Comparison of ENCODE assay signal across 21 cellular contexts in the genomic region with DNA sequence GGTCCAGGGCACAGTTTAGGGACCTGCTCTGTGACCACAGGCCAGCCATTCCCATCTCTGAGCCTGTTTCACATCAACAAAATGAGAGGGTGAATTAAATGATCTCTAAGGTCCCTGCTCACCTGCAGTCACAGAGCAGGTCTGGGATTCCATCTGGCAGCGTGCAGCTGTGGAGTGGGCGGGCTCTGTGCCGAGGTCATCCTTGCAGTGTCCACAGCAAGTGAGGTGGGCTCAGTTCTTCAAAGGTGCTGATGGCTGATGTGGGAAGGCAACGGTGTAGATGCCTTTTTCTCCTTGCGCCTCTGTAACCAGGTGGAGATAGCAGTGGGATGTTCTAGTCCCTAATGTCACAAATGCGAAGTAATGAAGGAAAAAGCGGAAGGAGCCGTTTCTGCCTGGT. TPM values are rescaled to one million over a fixed set of nuclear protein-coding genes. Genes with fewer than 3 reads are reported as not detected.
DNase-seq lines count a peak whose midpoint lies in the region; ATAC-seq, FAIRE-seq and TF ChIP-seq lines count a peak whose summit lies in the region.
"Had no signal": no experiment of that assay in that cellular context is flagged by ENCODE, and none has a peak within 500 bp of the region (broad histone marks: within the 10 kb centered on the region; RNA-seq: fewer than 3 reads in every experiment).

No MANE protein-coding gene starts in this region.

- H3K4me3 ChIP-seq in IMR-90 (ENCODE audit: insufficient read depth, low read depth, low read length): no peak overlapping the region
- no peak overlapping the region for H3K4me3 ChIP-seq in K562
- H3K4me3 ChIP-seq in Peyer's patch: no peak overlapping the region

- H3K14ac ChIP-seq in IMR-90 (replicated peaks; ENCODE audit: low read depth, low read length): no peak overlapping the region

- H2BK5ac ChIP-seq in IMR-90 (ENCODE audit: low read depth, low read length, poor library complexity, severe bottlenecking): no peak overlapping the region

- no peak overlapping the region for H2BK20ac ChIP-seq in IMR-90 (ENCODE audit: low read depth, low read length)

- H4K20me1 ChIP-seq in IMR-90 (ENCODE audit: insufficient read depth, low read length): no peaks in the 10 kb centered on the region
- no peaks in the 10 kb centered on the region for H4K20me1 ChIP-seq in K562 (replicated peaks; ENCODE audit: control insufficient read depth, insufficient read depth, low read length)

- H4K91ac ChIP-seq in IMR-90 (ENCODE audit: insufficient read depth, low read depth, low read length): no peak overlapping the region

- H3K4ac ChIP-seq in IMR-90 (ENCODE audit: low read depth, low read length): no peak overlapping the region

- in situ Hi-C loops in IMR-90 (cut with MboI; ENCODE audit: low sequenced_read_pairs) (no loop called here), K562 (cut with MboI) (no loop called here)

- no peak for TF ChIP-seq EP300 in K562 (IDR thresholded peaks at IDR 0.05; ENCODE audit: low read length)

- 38% methylated on average over 1 of the region's 8 CpGs; no CpG with 5 or more reads in 1 of the 2 experiments for WGBS in IMR-90 (ENCODE audit: extremely low coverage in 2 of 2, insufficient read length in 1 of 2), 2 experiments
- 59% methylated on average over 7 of the region's 8 CpGs for WGBS in K562 (ENCODE audit: insufficient coverage, low coverage, missing lambda C conversion rate)

- no peaks in the 10 kb centered on the region for H3K79me1 ChIP-seq in IMR-90 (ENCODE audit: low read depth in 1 of 2, low read length in 2 of 2)

- intact Hi-C loops in IMR-90 (cut with micrococcal nuclease) (no loop called here), K562 (cut with micrococcal nuclease) (no loop called here)

- H3K4me1 ChIP-seq in IMR-90 (ENCODE audit: control insufficient read depth, insufficient read depth, low read length) (no peaks in the 10 kb centered on the region), K562 (replicated peaks in 1 of 2; ENCODE audit: control insufficient read depth in 2 of 2, insufficient read depth in 2 of 2, low read length in 2 of 2) (peaks cover 3 to 18% of the 10 kb centered on the region in 2 experiments; a peak in 4 of 5 replicates), Peyer's patch (no peaks in the 10 kb centered on the region)
- H3K4me1 ChIP-seq: BE2C, Caco-2 had no signal

- no peak overlapping the region for H3K23ac ChIP-seq in IMR-90 (ENCODE audit: low read depth, low read length)

- FAIRE-seq in K562 (lab: Jason Lieb, UNC) (no peak), RCC 7860 (lab: Jason Lieb, UNC) (no peak)
- FAIRE-seq: A204.1, D721Med, GM12892, GM18507, H1, HepG2 had no signal

- no peak overlapping the region for H4K8ac ChIP-seq in IMR-90 (ENCODE audit: low read depth in 2 of 2, low read length in 2 of 2)

- H3K36me3 ChIP-seq in IMR-90 (ENCODE audit: control insufficient read depth, insufficient read depth, low read length) (no peaks in the 10 kb centered on the region), K562 (ENCODE audit: control insufficient read depth, insufficient read depth, low read length) (no peaks in the 10 kb centered on the region), Peyer's patch (no peaks in the 10 kb centered on the region)
- H3K36me3 ChIP-seq: BE2C had no signal

- no peak for TF ChIP-seq RAD21 in IMR-90 (IDR thresholded peaks at IDR 0.05; ENCODE audit: low read length)
- no peak for TF ChIP-seq RAD21 in K562 (CRISPR knock-in tag; conservative IDR thresholded peaks at IDR 0.05 in 1 of 2, IDR thresholded peaks at IDR 0.05 in 1 of 2)

- peak overlapping the region; percentile 31 for H2AK9ac ChIP-seq in IMR-90 (replicated peaks; ENCODE audit: low read depth, low read length, poor library complexity)

- H2AK5ac ChIP-seq in IMR-90 (ENCODE audit: low read depth, low read length): no peak overlapping the region

- H2AFZ ChIP-seq in IMR-90 (replicated peaks; ENCODE audit: low read length, poor library complexity) (no peak overlapping the region), K562 (ENCODE audit: low read depth, low read length) (0 out of 2 replicates have a peak overlapping the region, but pooled peaks have one; percentile 4)

- ATAC-seq in IMR-90 (ENCODE audit: low read depth) (no peak), K562 (no peak)
- ATAC-seq: HepG2 had no signal

- no peaks in the 10 kb centered on the region for H3K79me2 ChIP-seq in K562 (ENCODE audit: control insufficient read depth, insufficient read depth, low read length)

- no peak for DNase-seq in IMR-90
- no peak for DNase-seq in K562 (ENCODE audit: extremely low read depth in 1 of 4, low spot score in 3 of 4)
- DNase-seq in mesenteric fat pad (ENCODE audit: low spot score): peak; percentile 72
- no peak for DNase-seq in Peyer's patch
- DNase-seq in GM19238 (ENCODE audit: insufficient read length, low spot score): no peak
- no peak for DNase-seq in RCC 7860 (ENCODE audit: low spot score)
- DNase-seq: ACHN; BE2C; C1 segment of cervical spinal cord; Caco-2; CD4-positive, CD25-positive, alpha-beta regulatory T cell; DMS79; GDM1; H9 had no signal

- H3K9me3 ChIP-seq in IMR-90 (ENCODE audit: control insufficient read depth, insufficient read depth, low read length) (no peaks in the 10 kb centered on the region), K562 (replicated peaks; ENCODE audit: control insufficient read depth, insufficient read depth, low read depth, low read length) (no peaks in the 10 kb centered on the region), Peyer's patch (peaks cover 0 to 8% (median 0%) of the 10 kb centered on the region in 4 donors)
- H3K9me3 ChIP-seq: Caco-2 had no signal

- H2BK15ac ChIP-seq in IMR-90 (ENCODE audit: low read depth, low read length): no peak overlapping the region

- H3K4me2 ChIP-seq in IMR-90 (ENCODE audit: low read depth, low read length) (no peak overlapping the region), K562 (ENCODE audit: insufficient read depth, low read length) (no peak overlapping the region)

- H3K27me3 ChIP-seq in IMR-90 (ENCODE audit: control insufficient read depth, insufficient read depth, low read length): peaks cover 12% of the 10 kb centered on the region; the same call in 1 of the 2 replicates
- H3K27me3 ChIP-seq in K562 (ENCODE audit: control insufficient read depth in 2 of 2, insufficient read depth in 2 of 2, low read length in 2 of 2): no peaks in the 10 kb centered on the region; a peak in 1 of 5 replicates
- H3K27me3 ChIP-seq in Peyer's patch: peaks cover 0 to 16% of the 10 kb centered on the region in 2 donors

- no peak overlapping the region for H3K18ac ChIP-seq in IMR-90 (ENCODE audit: low read depth, low read length)

- H3K56ac ChIP-seq in IMR-90 (ENCODE audit: extremely low read depth, insufficient read depth, low read length): no peak overlapping the region

- no peak for TF ChIP-seq POLR2A in IMR-90 (IDR thresholded peaks at IDR 0.05; ENCODE audit: low read depth, low read length)
- no peak for TF ChIP-seq POLR2A in K562 (conservative IDR thresholded peaks at IDR 0.05)
- TF ChIP-seq POLR2A in Peyer's patch (IDR thresholded peaks at IDR 0.05): no peak

- H4K5ac ChIP-seq in IMR-90 (ENCODE audit: low read depth, low read length): no peak overlapping the region

- no peak for TF ChIP-seq CTCF in IMR-90 (conservative IDR thresholded peaks at IDR 0.05; ENCODE audit: low read depth, low read length)
- no peak for TF ChIP-seq CTCF in K562 (IDR thresholded peaks at IDR 0.05 in 2 of 3, conservative IDR thresholded peaks at IDR 0.05 in 1 of 3; ENCODE audit: insufficient read depth in 2 of 3, low read depth in 1 of 3, low read length in 3 of 3)
- no peak for TF ChIP-seq CTCF in Peyer's patch (IDR thresholded peaks at IDR 0.05)

- H2BK120ac ChIP-seq in IMR-90 (ENCODE audit: low read depth, low read length): no peak overlapping the region

- H3K9ac ChIP-seq in IMR-90 (ENCODE audit: low read depth, low read length) (no peak overlapping the region), K562 (ENCODE audit: insufficient read depth in 1 of 2, low read depth in 2 of 2, low read length in 2 of 2) (0 out of 4 replicates have a peak overlapping the region, but pooled peaks of 1 of the 2 experiments have one; percentile 54)

- dilution Hi-C loops in IMR-90 (cut with HindIII; ENCODE audit: low sequenced_read_pairs, unreplicated experiment): no loop called here

- H3K9me1 ChIP-seq in IMR-90 (ENCODE audit: insufficient read depth, low read length): no peaks in the 10 kb centered on the region
- H3K9me1 ChIP-seq in K562 (ENCODE audit: control insufficient read depth, insufficient read depth, low read length): no peaks in the 10 kb centered on the region

- CTCF ChIA-PET in IMR-90 (lab: Yijun Ruan, JAX) (no interaction called here), K562 (lab: Yijun Ruan, JAX; ENCODE audit: low intra/inter-chr PET ratio) (no interaction called here)

- POLR2A ChIA-PET in IMR-90 (lab: Charles Lee; ENCODE audit: unreplicated experiment): no interaction called here
- POLR2A ChIA-PET in K562 (lab: Yijun Ruan, JAX): interaction anchor here (1.0 kb wide), 1 partner anchor 8 kb away, joined by 3 read pairs; no protein-coding TSS in a partner anchor

- H3K27ac ChIP-seq in IMR-90 (ENCODE audit: insufficient read depth, low read length) (no peak overlapping the region), K562 (ENCODE audit: extremely low read depth, low read depth, low read length) (no peak overlapping the region), Peyer's patch (no peak overlapping the region)

- BruUV-seq in IMR-90 (replicated peaks; lab: Mats Ljungman, UMichigan) (no TSS peak), K562 (replicated peaks; lab: Mats Ljungman, UMichigan) (no TSS peak)

RNA-seq across cellular contexts. Expression of gene OR2V1, which starts 11.9 kb away (rescaled TPM):
- total RNA-seq in IMR-90 (2012; rRNA removed) (not detected in 2 replicates), K562 (2014; rRNA removed) (0.08 TPM in 1 of 2 replicates, not detected in the other), K562 (2014; rRNA removed; fragmentation: Illumina TruSeq; extraction: Trizol) (0.04 TPM in 1 of 2 replicates, not detected in the other), K562 (2015; rRNA removed; fragmentation: Illumina TruSeq; extraction: Trizol) (not detected in 2 replicates), K562 (2021) (0.07 TPM in 1 of 2 replicates, not detected in the other), mesenteric fat pad (not detected), Peyer's patch (not detected)
- polyA plus RNA-seq in IMR-90 (2012; rRNA removed) (not detected in 2 replicates), K562 (2011; rRNA removed) (0.05 and 0.15 TPM in 2 replicates), K562 (2014; fragmentation: Illumina TruSeq; extraction: Trizol) (0.10 TPM in 1 of 2 replicates, not detected in the other), K562 (2014; fragmentation: Nextera tagmentation; extraction: Ambion mirVana) (under 1 TPM; 0.15 to 0.28 TPM), K562 (2014; rRNA removed) (0.07 TPM in 1 of 2 replicates, not detected in the other)
- polyA plus RNA-seq in IMR-90 (2012; cell fraction: cytosol; rRNA removed): not detected in 2 replicates
- not detected in 2 replicates for polyA plus RNA-seq in IMR-90 (2012; cell fraction: nucleus; rRNA removed; ENCODE audit: low replicate concordance)
- not detected in 2 replicates for total RNA-seq in K562 (2011; cell fraction: chromatin; rRNA removed; ENCODE audit: low replicate concordance)
- total RNA-seq in K562 (2011; cell fraction: nucleolus; rRNA removed): not detected in 2 replicates
- not detected in 2 replicates for total RNA-seq in K562 (2011; cell fraction: nucleoplasm; rRNA removed)
- polyA plus RNA-seq in K562 (2011; cell fraction: cytosol; rRNA removed): 0.03 TPM in 2 replicates
- polyA plus RNA-seq in K562 (2011; cell fraction: nucleus; rRNA removed): not detected in 2 replicates
- 0.06 and 0.08 TPM in 2 replicates for polyA plus RNA-seq in K562 (2012)
- 0.12 TPM in 1 of 2 replicates, not detected in the other for polyA minus RNA-seq in K562 (2011; rRNA and poly(A)+ RNA removed)
- polyA minus RNA-seq in K562 (2011; cell fraction: cytosol; rRNA and poly(A)+ RNA removed): not detected in 2 replicates
- not detected in 2 replicates for polyA minus RNA-seq in K562 (2011; cell fraction: nucleus; rRNA and poly(A)+ RNA removed)
- total RNA-seq: Caco-2; CD4-positive, CD25-positive, alpha-beta regulatory T cell; Daoy; H1; H9; HepG2 had no signal
- polyA plus RNA-seq: CD4-positive, CD25-positive, alpha-beta regulatory T cell; H1; HepG2 had no signal

RNA-seq across cellular contexts. Expression of gene OR2V2, which starts 28.3 kb away (rescaled TPM):
- not detected in 2 replicates for total RNA-seq in IMR-90 (2012; rRNA removed)
- not detected in 2 replicates for polyA plus RNA-seq in IMR-90 (2012; rRNA removed)
- polyA plus RNA-seq in IMR-90 (2012; cell fraction: cytosol; rRNA removed): not detected in 2 replicates
- polyA plus RNA-seq in IMR-90 (2012; cell fraction: nucleus; rRNA removed; ENCODE audit: low replicate concordance): not detected in 2 replicates
- not detected in 2 replicates for total RNA-seq in K562 (2011; cell fraction: chromatin; rRNA removed; ENCODE audit: low replicate concordance)
- not detected in 2 replicates for total RNA-seq in K562 (2011; cell fraction: nucleolus; rRNA removed)
- total RNA-seq in K562 (2011; cell fraction: nucleoplasm; rRNA removed): not detected in 2 replicates
- total RNA-seq in K562 (2014; rRNA removed): not detected in 2 replicates
- total RNA-seq in K562 (2014; rRNA removed; fragmentation: Illumina TruSeq; extraction: Trizol): not detected in 2 replicates
- total RNA-seq in K562 (2015; rRNA removed; fragmentation: Illumina TruSeq; extraction: Trizol): not detected in 2 replicates
- not detected in 2 replicates for total RNA-seq in K562 (2021)
- not detected in 2 replicates for polyA plus RNA-seq in K562 (2011; rRNA removed)
- not detected in 2 replicates for polyA plus RNA-seq in K562 (2011; cell fraction: cytosol; rRNA removed)
- polyA plus RNA-seq in K562 (2011; cell fraction: nucleus; rRNA removed): not detected in 2 replicates
- not detected in 2 replicates for polyA plus RNA-seq in K562 (2012)
- not detected in 2 replicates for polyA plus RNA-seq in K562 (2014; fragmentation: Illumina TruSeq; extraction: Trizol)
- under 1 TPM in 1 of 2 experiments, not detected in 1; 0.01 TPM for polyA plus RNA-seq in K562 (2014; fragmentation: Nextera tagmentation; extraction: Ambion mirVana)
- polyA plus RNA-seq in K562 (2014; rRNA removed): not detected in 2 replicates
- not detected in 2 replicates for polyA minus RNA-seq in K562 (2011; rRNA and poly(A)+ RNA removed)
- not detected in 2 replicates for polyA minus RNA-seq in K562 (2011; cell fraction: cytosol; rRNA and poly(A)+ RNA removed)
- polyA minus RNA-seq in K562 (2011; cell fraction: nucleus; rRNA and poly(A)+ RNA removed): not detected in 2 replicates
- not detected for total RNA-seq in mesenteric fat pad
- total RNA-seq in Peyer's patch: not detected
- total RNA-seq: Caco-2; CD4-positive, CD25-positive, alpha-beta regulatory T cell; Daoy; H1; H9; HepG2 had no signal
- polyA plus RNA-seq: CD4-positive, CD25-positive, alpha-beta regulatory T cell; H1; HepG2 had no signal
